In genomic region chr12:130880411-130880885, GRCh38 we compare ENCODE assay signal across 8 cellular contexts. TPM values are rescaled to one million over a fixed set of nuclear protein-coding genes. Genes with fewer than 3 reads are reported as not detected.
DNase-seq lines count a peak whose midpoint lies in the region; ATAC-seq and TF ChIP-seq lines count a peak whose summit lies in the region.

No MANE protein-coding gene starts in this region.

- H3K9me3 Mint-ChIP-seq in activated CD8-positive, alpha-beta memory T cell treated with anti-CD3 and anti-CD28 coated beads, Interleukin-2, amount 10 ng/mL, durations not matched to agents 7 days and 5 days (ENCODE audit: low read depth): no peaks in the 10 kb centered on the region
- H3K9me3 Mint-ChIP-seq in activated naive CD8-positive, alpha-beta T cell treated with anti-CD3 and anti-CD28 coated beads, Interleukin-2, amount 10 ng/mL, durations not matched to agents 7 days and 5 days: no peaks in the 10 kb centered on the region

- POLR2A ChIA-PET in activated naive CD8-positive, alpha-beta T cell treated with anti-CD3 and anti-CD28 coated beads, Interleukin-2, amount 10 ng/mL, durations not matched to agents 7 days and 5 days (lab: Charles Lee): interaction anchor here (0.6 kb wide), 1 partner anchor 852 kb away, joined by 3 read pairs; no protein-coding TSS in a partner anchor

- H3K27ac Mint-ChIP-seq in activated CD8-positive, alpha-beta memory T cell treated with anti-CD3 and anti-CD28 coated beads, Interleukin-2, amount 10 ng/mL, durations not matched to agents 7 days and 5 days: peak overlapping the region; percentile 68
- H3K27ac Mint-ChIP-seq in activated naive CD8-positive, alpha-beta T cell treated with anti-CD3 and anti-CD28 coated beads, Interleukin-2, amount 10 ng/mL, durations not matched to agents 7 days and 5 days: peak overlapping the region; percentile 74

- H3K4me3 Mint-ChIP-seq in activated CD8-positive, alpha-beta memory T cell treated with anti-CD3 and anti-CD28 coated beads, Interleukin-2, amount 10 ng/mL, durations not matched to agents 7 days and 5 days: peak overlapping the region; percentile 67
- H3K4me3 Mint-ChIP-seq in activated naive CD8-positive, alpha-beta T cell treated with anti-CD3 and anti-CD28 coated beads, Interleukin-2, amount 10 ng/mL, durations not matched to agents 7 days and 5 days: peak overlapping the region; percentile 73

- no peak for TF ChIP-seq CTCF in spleen (IDR thresholded peaks at IDR 0.05 in 8 of 11, conservative IDR thresholded peaks at IDR 0.05 in 3 of 11)
- no peak for TF ChIP-seq CTCF in WERI-Rb-1 (IDR thresholded peaks at IDR 0.05; ENCODE audit: low read depth, low read length)
- TF ChIP-seq CTCF in transverse colon (IDR thresholded peaks at IDR 0.05): no peak

- peaks cover 0 to 40% (median 17%) of the 10 kb centered on the region in 6 donors for H3K4me1 ChIP-seq in spleen
- H3K4me1 ChIP-seq in transverse colon: no peaks in the 10 kb centered on the region

- H3K27ac ChIP-seq in spleen (peak overlapping the region in 5 of 8 donors; percentile 31 to 75 (median 67)), WERI-Rb-1 (no peak overlapping the region), transverse colon (no peak overlapping the region)

- H3K36me3 Mint-ChIP-seq in activated CD8-positive, alpha-beta memory T cell treated with anti-CD3 and anti-CD28 coated beads, Interleukin-2, amount 10 ng/mL, durations not matched to agents 7 days and 5 days: peaks cover 22% of the 10 kb centered on the region
- peaks cover 18% of the 10 kb centered on the region for H3K36me3 Mint-ChIP-seq in activated naive CD8-positive, alpha-beta T cell treated with anti-CD3 and anti-CD28 coated beads, Interleukin-2, amount 10 ng/mL, durations not matched to agents 7 days and 5 days

- no peaks in the 10 kb centered on the region for H3K27me3 Mint-ChIP-seq in activated CD8-positive, alpha-beta memory T cell treated with anti-CD3 and anti-CD28 coated beads, Interleukin-2, amount 10 ng/mL, durations not matched to agents 7 days and 5 days
- no peaks in the 10 kb centered on the region for H3K27me3 Mint-ChIP-seq in activated naive CD8-positive, alpha-beta T cell treated with anti-CD3 and anti-CD28 coated beads, Interleukin-2, amount 10 ng/mL, durations not matched to agents 7 days and 5 days

- H3K27me3 ChIP-seq in spleen (replicated peaks in 1 of 7) (no peaks in the 10 kb centered on the region), WERI-Rb-1 (ENCODE audit: insufficient read depth, low read depth, severe bottlenecking) (no peaks in the 10 kb centered on the region), transverse colon (no peaks in the 10 kb centered on the region)

- H3K4me1 Mint-ChIP-seq in activated CD8-positive, alpha-beta memory T cell treated with anti-CD3 and anti-CD28 coated beads, Interleukin-2, amount 10 ng/mL, durations not matched to agents 7 days and 5 days: peaks cover 51% of the 10 kb centered on the region
- H3K4me1 Mint-ChIP-seq in activated naive CD8-positive, alpha-beta T cell treated with anti-CD3 and anti-CD28 coated beads, Interleukin-2, amount 10 ng/mL, durations not matched to agents 7 days and 5 days: peaks cover 37% of the 10 kb centered on the region

- ATAC-seq in activated CD8-positive, alpha-beta memory T cell treated with anti-CD3 and anti-CD28 coated beads, Interleukin-2, amount 10 ng/mL, durations not matched to agents 7 days and 5 days: peak; percentile 79
- ATAC-seq in HG02938 (IDR thresholded peaks at IDR 0.05; ENCODE audit: unreplicated experiment): peak; percentile 52
- peak; percentile 67 for ATAC-seq in activated naive CD8-positive, alpha-beta T cell treated with anti-CD3 and anti-CD28 coated beads, Interleukin-2, amount 10 ng/mL, durations not matched to agents 7 days and 5 days (ENCODE audit: low read depth)

- 19 to 30% (median 24%) methylated on average over 10 of the region's 10 CpGs for WGBS in spleen, 5 donors
- WGBS in transverse colon (ENCODE audit: low coverage in 1 of 2), 2 donors: 20 to 22% methylated on average over 7 to 10 of the region's 10 CpGs

- DNase-seq in activated CD8-positive, alpha-beta memory T cell treated with anti-CD3 and anti-CD28 coated beads, Interleukin-2, amount 10 ng/mL, durations not matched to agents 7 days and 5 days: peak; percentile 58
- no peak for DNase-seq in activated CD8-positive, alpha-beta memory T cell treated with anti-CD3 and anti-CD28 coated beads, Interleukin-2, amount 50 U/mL, for 4 hours
- no peak for DNase-seq in activated naive CD8-positive, alpha-beta T cell treated with anti-CD3 and anti-CD28 coated beads, Interleukin-2, amount 10 ng/mL, durations not matched to agents 7 days and 5 days
- DNase-seq in spleen (no peak), GF-D8 (lab: John Stamatoyannopoulos, UW) (no peak), WERI-Rb-1 (no peak), transverse colon (no peak)

- in situ Hi-C loops in transverse colon (cut with MboI; ENCODE audit: low pct_ligation_motif_present in 1 of 4, low pct_unique_long_range_greater_than_20kb in 1 of 4, low sequenced_read_pairs in 3 of 4): no loop called here

- peak overlapping the region in 7 of 8 donors; percentile 19 to 63 (median 25) for H3K4me3 ChIP-seq in spleen
- H3K4me3 ChIP-seq in WERI-Rb-1 (ENCODE audit: low read depth, low read length): no peak overlapping the region
- peak overlapping the region in 1 of 4 donors; percentile 30 for H3K4me3 ChIP-seq in transverse colon

- no peak for TF ChIP-seq POLR2A in spleen (IDR thresholded peaks at IDR 0.05)
- TF ChIP-seq POLR2A in transverse colon (IDR thresholded peaks at IDR 0.05): no peak

- peaks cover under 1 to 26% (median 24%) of the 10 kb centered on the region in 6 donors for H3K36me3 ChIP-seq in spleen
- peaks cover 20% of the 10 kb centered on the region for H3K36me3 ChIP-seq in WERI-Rb-1
- peaks cover 0 to 15% (median 6%) of the 10 kb centered on the region in 4 donors for H3K36me3 ChIP-seq in transverse colon

- H3K9me3 ChIP-seq in spleen (no peaks in the 10 kb centered on the region), WERI-Rb-1 (ENCODE audit: severe bottlenecking) (no peaks in the 10 kb centered on the region), transverse colon (no peaks in the 10 kb centered on the region)

- TF ChIP-seq EP300 in transverse colon (IDR thresholded peaks at IDR 0.05; ENCODE audit: low read depth): no peak

- CTCF ChIA-PET in activated CD8-positive, alpha-beta memory T cell treated with anti-CD3 and anti-CD28 coated beads, Interleukin-2, amount 10 ng/mL, durations not matched to agents 7 days and 5 days (lab: Charles Lee): no interaction called here

- intact Hi-C loops in spleen (cut with DNase I; ENCODE audit: low total_unique reads): no loop called here
- intact Hi-C loops in transverse colon (cut with DNase I; ENCODE audit: low total_unique reads): no loop called here

RNA-seq across cellular contexts. Expression of gene RAN, which starts 8.6 kb away (rescaled TPM):
- 1,000 to 10,000 TPM; 1,047 to 1,473 TPM for total RNA-seq in activated CD8-positive, alpha-beta memory T cell treated with anti-CD3 and anti-CD28 coated beads, Interleukin-2, amount 10 ng/mL, durations not matched to agents 7 days and 5 days
- 100 to 1,000 TPM; 798 to 821 TPM for total RNA-seq in activated naive CD8-positive, alpha-beta T cell treated with anti-CD3 and anti-CD28 coated beads, Interleukin-2, amount 10 ng/mL, durations not matched to agents 7 days and 5 days
- total RNA-seq in spleen (100 to 1,000 TPM; 128 to 423 (median 270) TPM), transverse colon (100 to 1,000 TPM in 2 of 4 donors, 10 to 100 TPM in 2; 28.1 to 124 (median 77.5) TPM)
- polyA plus RNA-seq in spleen: 100 to 1,000 TPM; 225 to 412 (median 395) TPM

RNA-seq across cellular contexts. Expression of gene STX2, which starts 41.4 kb away (rescaled TPM):
- 10 to 100 TPM; 17.2 to 17.8 TPM for total RNA-seq in activated CD8-positive, alpha-beta memory T cell treated with anti-CD3 and anti-CD28 coated beads, Interleukin-2, amount 10 ng/mL, durations not matched to agents 7 days and 5 days
- total RNA-seq in activated naive CD8-positive, alpha-beta T cell treated with anti-CD3 and anti-CD28 coated beads, Interleukin-2, amount 10 ng/mL, durations not matched to agents 7 days and 5 days: 10 to 100 TPM; 20.7 to 22.5 TPM
- total RNA-seq in spleen (10 to 100 TPM; 11.5 to 18.4 (median 15.1) TPM), transverse colon (10 to 100 TPM in 2 of 4 donors, 1 to 10 TPM in 2; 8.1 to 22.1 (median 9.7) TPM)
- polyA plus RNA-seq in spleen: 1 to 10 TPM; 7.4 to 9.1 (median 8.6) TPM

Comparison
In these comparisons a context has a peak if more than half of its experiments do, and no peak if none do; other contexts are left out.
1. H3K27ac ChIP-seq: peak in spleen (5 of 8); none in WERI-Rb-1 (single experiment) and transverse colon (0 of 4).
2. Peak in every context shown above with its lines, with median percentiles within 50 percentile points of each other: ATAC-seq.